ENCODE assay signal across 8 cellular contexts in genomic region chr17:47315451-47316266, GRCh38. TPM values are rescaled to one million over a fixed set of nuclear protein-coding genes. Genes with fewer than 3 reads are reported as not detected.
A peak's percentile ranks its signal among the peaks of the same experiment; 100 is the strongest.
DNase-seq lines count a peak whose midpoint lies in the region; ATAC-seq and TF ChIP-seq lines count a peak whose summit lies in the region.

No MANE protein-coding gene starts in this region.

- ATAC-seq in HG02763 (IDR thresholded peaks at IDR 0.05; ENCODE audit: unreplicated experiment): no peak
- no peak for ATAC-seq in HG03095 (IDR thresholded peaks at IDR 0.05; ENCODE audit: unreplicated experiment)

- H2AK5ac ChIP-seq in H9 (ENCODE audit: insufficient read length, low read length): no peak overlapping the region

- H2BK15ac ChIP-seq in H9 (ENCODE audit: low read depth, low read length): no peak overlapping the region

- no peaks in the 10 kb centered on the region for H3K9me3 ChIP-seq in CD8-positive, alpha-beta memory T cell (ENCODE audit: low read length)
- no peaks in the 10 kb centered on the region for H3K9me3 ChIP-seq in H9 (ENCODE audit: control insufficient read depth, low read depth, low read length)
- H3K9me3 ChIP-seq in neural cell (ENCODE audit: low read length): no peaks in the 10 kb centered on the region

- H4K20me1 ChIP-seq in H9 (ENCODE audit: control insufficient read depth, insufficient read depth, insufficient read length) (no peaks in the 10 kb centered on the region), neural cell (ENCODE audit: insufficient read depth) (no peaks in the 10 kb centered on the region)

- no peak overlapping the region for H3K14ac ChIP-seq in H9 (ENCODE audit: insufficient read depth, low read length)

- H2BK12ac ChIP-seq in H9 (ENCODE audit: insufficient read length, low read depth, low read length): no peak overlapping the region

- H3K27ac ChIP-seq in CD8-positive, alpha-beta memory T cell (ENCODE audit: low read depth, low read length): no peak overlapping the region
- H3K27ac ChIP-seq in H9 (ENCODE audit: insufficient read length, low read depth, low read length): no peak overlapping the region
- H3K27ac ChIP-seq in neural cell (ENCODE audit: low read length): no peak overlapping the region

- H3K79me1 ChIP-seq in H9 (ENCODE audit: insufficient read depth, low read depth, low read length, poor library complexity, severe bottlenecking): no peaks in the 10 kb centered on the region

- no peak overlapping the region for H3K23ac ChIP-seq in H9 (ENCODE audit: insufficient read length, low read depth, low read length)

- H4K91ac ChIP-seq in H9 (ENCODE audit: insufficient read length, low read depth, low read length): no peak overlapping the region

- no peak overlapping the region for H4K5ac ChIP-seq in H9 (ENCODE audit: insufficient read length, low read depth, low read length)

- no peaks in the 10 kb centered on the region for H3K4me1 ChIP-seq in CD8-positive, alpha-beta memory T cell (ENCODE audit: insufficient read depth, low read length)
- H3K4me1 ChIP-seq in H9 (ENCODE audit: insufficient read depth, low read length): no peaks in the 10 kb centered on the region

- H3T11ph ChIP-seq in H9 (ENCODE audit: low read length): no peak overlapping the region

- peak; percentile 87 for TF ChIP-seq RAD21 in neural cell (conservative IDR thresholded peaks at IDR 0.05)

- no peaks in the 10 kb centered on the region for H3K79me2 ChIP-seq in H9 (ENCODE audit: insufficient read depth, low read length)
- no peaks in the 10 kb centered on the region for H3K79me2 ChIP-seq in neural cell (replicated peaks; ENCODE audit: insufficient read depth, low read length)

- H3K27ac Mint-ChIP-seq in CD8-positive, alpha-beta memory T cell: no peak overlapping the region
- H3K27ac Mint-ChIP-seq in H9: no peak overlapping the region

- H3K23me2 ChIP-seq in H9 (ENCODE audit: insufficient read length, low read depth, low read length, poor library complexity, severe bottlenecking): no peaks in the 10 kb centered on the region

- TF ChIP-seq CTCF in H9 (conservative IDR thresholded peaks at IDR 0.05) (peak; percentile 93), neural cell (IDR thresholded peaks at IDR 0.05; ENCODE audit: poor library complexity, severe bottlenecking) (peak; percentile 87)

- H3F3A ChIP-seq in neural cell (ENCODE audit: insufficient read depth, low read length, poor library complexity, severe bottlenecking): no peaks in the 10 kb centered on the region

- CTCF ChIA-PET in CD8-positive, alpha-beta memory T cell (lab: Charles Lee): interaction anchor here (0.8 to 2.5 kb wide), 10 partner anchors 9 to 373 kb away, joined by 3 to 16 read pairs (median 3); partner anchors contain the start of gene EFCAB13

- no peak overlapping the region for H2BK120ac ChIP-seq in H9 (ENCODE audit: low read depth, low read length, poor library complexity, severe bottlenecking)

- POLR2A ChIA-PET in CD8-positive, alpha-beta memory T cell (lab: Charles Lee): no interaction called here

- H3K4me3 Mint-ChIP-seq in CD8-positive, alpha-beta memory T cell: no peak overlapping the region
- no peak overlapping the region for H3K4me3 Mint-ChIP-seq in H9

- no peaks in the 10 kb centered on the region for H3K9me3 Mint-ChIP-seq in CD8-positive, alpha-beta memory T cell
- H3K9me3 Mint-ChIP-seq in H9: peaks cover 6% of the 10 kb centered on the region in 2 experiments; a peak in 4 of 5 replicates

- H3K56ac ChIP-seq in H9 (ENCODE audit: insufficient read length, low read depth, low read length): no peak overlapping the region

- H3K4me3 ChIP-seq in CD8-positive, alpha-beta memory T cell (ENCODE audit: low read length): no peak overlapping the region
- no peak overlapping the region for H3K4me3 ChIP-seq in neural cell (ENCODE audit: low read length)

- no peak overlapping the region for H3K9ac ChIP-seq in H9 (ENCODE audit: extremely low read depth, insufficient read length, low read length)
- no peak overlapping the region for H3K9ac ChIP-seq in neural cell (ENCODE audit: low read length)

- H3K18ac ChIP-seq in H9 (ENCODE audit: insufficient read length, low read depth, low read length): no peak overlapping the region

- no CpG with 5 or more reads among the region's 7 CpGs for WGBS in H9 (ENCODE audit: extremely low coverage, insufficient read length, low lambda C conversion rate)

- H3K27me3 ChIP-seq in CD8-positive, alpha-beta memory T cell (ENCODE audit: insufficient read depth, low read length, poor library complexity, severe bottlenecking): no peaks in the 10 kb centered on the region
- H3K27me3 ChIP-seq in H9 (ENCODE audit: insufficient read depth, low read length) (no peaks in the 10 kb centered on the region), neural cell (ENCODE audit: insufficient read depth, low read depth, low read length) (no peaks in the 10 kb centered on the region)

- H3K4me1 Mint-ChIP-seq in CD8-positive, alpha-beta memory T cell: no peaks in the 10 kb centered on the region
- H3K4me1 Mint-ChIP-seq in H9: peaks cover 4 to 6% of the 10 kb centered on the region in 2 experiments; a peak in 2 of 4 replicates

- no peak overlapping the region for H3K4ac ChIP-seq in H9 (ENCODE audit: low read depth, low read length)

- TF ChIP-seq EP300 in neural cell (conservative IDR thresholded peaks at IDR 0.05; ENCODE audit: poor library complexity, severe bottlenecking): no peak

- no peaks in the 10 kb centered on the region for H3K36me3 Mint-ChIP-seq in CD8-positive, alpha-beta memory T cell
- H3K36me3 Mint-ChIP-seq in H9 (ENCODE audit: insufficient read depth in 1 of 3, low read depth in 3 of 3): peaks cover 0 to 4% (median 0%) of the 10 kb centered on the region in 3 experiments; a peak in 2 of 7 replicates

- peak in 3 of 5 donors; percentile 37 to 52 (median 49) for DNase-seq in CD8-positive, alpha-beta memory T cell
- DNase-seq in H9: no peak
- DNase-seq in NCI-H2196 treated with DMSO at 0.1 percent for 48 hours (lab: John Stamatoyannopoulos, UW; ENCODE audit: unreplicated experiment): peak; percentile 51
- DNase-seq in activated CD4-positive, alpha-beta T cell treated with anti-CD3 and anti-CD28 coated beads for 4 hours: peak; percentile 11 to 16
- DNase-seq in fibroblast of the conjunctiva (ENCODE audit: low read depth): peak; percentile 87

- H4K8ac ChIP-seq in H9 (replicated peaks; ENCODE audit: insufficient read length, low read depth, low read length): no peak overlapping the region

- H3K27me3 Mint-ChIP-seq in CD8-positive, alpha-beta memory T cell: peaks cover 5 to 6% of the 10 kb centered on the region in 2 donors
- peaks cover 1% of the 10 kb centered on the region; the same call in 1 of the 2 replicates for H3K27me3 Mint-ChIP-seq in H9 (ENCODE audit: low read depth)

- no peak overlapping the region for H2BK20ac ChIP-seq in H9 (ENCODE audit: low read depth, low read length, poor library complexity, severe bottlenecking)

- no peak overlapping the region for H2BK5ac ChIP-seq in H9 (ENCODE audit: insufficient read length, low read length)

- H3K36me3 ChIP-seq in CD8-positive, alpha-beta memory T cell (ENCODE audit: insufficient read depth, low read length): no peaks in the 10 kb centered on the region
- no peaks in the 10 kb centered on the region for H3K36me3 ChIP-seq in neural cell (ENCODE audit: insufficient read depth, low read length)

- no peaks in the 10 kb centered on the region for H3K9me2 ChIP-seq in neural cell (ENCODE audit: insufficient read depth, low read length)

- H2AFZ ChIP-seq in H9 (ENCODE audit: low read length) (no peak overlapping the region), neural cell (ENCODE audit: low read depth, low read length) (peak overlapping the region; percentile 5)

- H3K4me2 ChIP-seq in H9 (ENCODE audit: insufficient read depth, insufficient read length, low read length): no peak overlapping the region
- no peak overlapping the region for H3K4me2 ChIP-seq in neural cell (ENCODE audit: low read length)

TF ChIP-seq in neural cell, 6 proteins besides CTCF, POLR2A, EP300 and RAD21:
- no peak for TF ChIP-seq TAF1 (IDR thresholded peaks at IDR 0.05; ENCODE audit: low read depth)
- peak; percentile 86 for TF ChIP-seq SMC3 (conservative IDR thresholded peaks at IDR 0.05; ENCODE audit: poor library complexity)

RNA-seq across cellular contexts. Expression of gene EFCAB13, which starts 8.1 kb away (rescaled TPM):
- total RNA-seq in CD8-positive, alpha-beta memory T cell: 1 to 10 TPM; 4.0 to 4.8 TPM
- 1.4 TPM for polyA plus RNA-seq in CD8-positive, alpha-beta memory T cell
- total RNA-seq in H9 (2021): 1.6 and 3.1 TPM in 2 replicates
- polyA plus RNA-seq in neural cell: 2.2 and 4.3 TPM in 2 replicates
- polyA minus RNA-seq in neural cell: 1.2 and 2.5 TPM in 2 replicates
